In the genomic region with DNA sequence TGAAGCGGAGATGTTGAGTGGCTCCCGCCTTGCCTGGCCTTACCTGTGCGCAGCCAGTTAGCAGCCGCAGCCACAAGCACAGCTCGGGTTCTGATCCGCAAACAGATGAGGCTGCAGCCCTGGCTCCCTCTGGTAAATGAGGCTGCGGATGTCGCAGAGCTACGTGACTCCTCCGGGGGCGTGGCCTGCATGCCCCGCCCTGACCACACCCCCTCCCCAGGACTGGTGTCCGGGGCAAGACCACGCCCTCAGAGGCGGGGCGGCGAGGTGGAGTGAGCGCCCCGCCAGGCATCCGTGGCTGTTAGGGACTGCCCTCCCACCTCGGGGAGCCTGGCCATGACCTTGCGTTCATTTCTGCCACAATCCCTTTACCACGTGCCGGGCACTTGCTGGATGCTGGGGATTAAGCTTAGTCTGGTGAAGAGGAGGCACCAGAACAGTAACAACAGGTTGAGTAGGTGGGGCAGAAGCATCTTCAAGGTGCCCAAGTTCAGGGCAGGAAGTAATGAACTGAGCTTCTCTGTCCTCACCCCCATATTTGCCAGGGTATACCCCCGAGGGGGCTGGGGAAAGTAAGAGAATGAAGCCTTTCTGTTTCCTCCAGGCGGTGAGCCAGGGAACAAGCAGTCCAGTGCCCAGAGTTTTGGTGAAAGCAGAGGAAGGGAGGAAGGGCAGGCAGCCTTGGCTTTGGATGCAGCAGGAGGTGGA, we compare ENCODE assay signal across 1 cellular context.
TF ChIP-seq lines count a peak whose summit lies in the region.

Gene ALDOC, minus strand, starts transcription at position 138 of the 708 bp plus-strand sequence. CDS start 1,363 bp downstream, outside the sequence.

TF ChIP-seq in K562, 482 proteins besides CTCF, POLR2A, EP300 and RAD21 (continued from another document and continues in another):
- TF ChIP-seq, protein P1, sequence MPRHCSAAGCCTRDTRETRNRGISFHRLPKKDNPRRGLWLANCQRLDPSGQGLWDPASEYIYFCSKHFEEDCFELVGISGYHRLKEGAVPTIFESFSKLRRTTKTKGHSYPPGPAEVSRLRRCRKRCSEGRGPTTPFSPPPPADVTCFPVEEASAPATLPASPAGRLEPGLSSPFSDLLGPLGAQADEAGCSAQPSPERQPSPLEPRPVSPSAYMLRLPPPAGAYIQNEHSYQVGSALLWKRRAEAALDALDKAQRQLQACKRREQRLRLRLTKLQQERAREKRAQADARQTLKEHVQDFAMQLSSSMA (CRISPR knock-in tag; IDR thresholded peaks at IDR 0.05), result no peak
- no peak for TF ChIP-seq ZNF778 (CRISPR knock-in tag; IDR thresholded peaks at IDR 0.05)
- 0 out of 2 replicates have a peak, but pooled peaks have one; percentile 12 for TF ChIP-seq GATAD2A (IDR thresholded peaks at IDR 0.05)
- TF ChIP-seq JUND (IDR thresholded peaks at IDR 0.05; ENCODE audit: borderline replicate concordance, low read depth, low read length), result peak; percentile 62; the same call in 1 of the 2 replicates
- peak; percentile 65; the same call in 1 of the 3 replicates for TF ChIP-seq JUND (tag; IDR thresholded peaks at IDR 0.05; ENCODE audit: borderline replicate concordance, low read depth, low read length)
- TF ChIP-seq, protein P2, sequence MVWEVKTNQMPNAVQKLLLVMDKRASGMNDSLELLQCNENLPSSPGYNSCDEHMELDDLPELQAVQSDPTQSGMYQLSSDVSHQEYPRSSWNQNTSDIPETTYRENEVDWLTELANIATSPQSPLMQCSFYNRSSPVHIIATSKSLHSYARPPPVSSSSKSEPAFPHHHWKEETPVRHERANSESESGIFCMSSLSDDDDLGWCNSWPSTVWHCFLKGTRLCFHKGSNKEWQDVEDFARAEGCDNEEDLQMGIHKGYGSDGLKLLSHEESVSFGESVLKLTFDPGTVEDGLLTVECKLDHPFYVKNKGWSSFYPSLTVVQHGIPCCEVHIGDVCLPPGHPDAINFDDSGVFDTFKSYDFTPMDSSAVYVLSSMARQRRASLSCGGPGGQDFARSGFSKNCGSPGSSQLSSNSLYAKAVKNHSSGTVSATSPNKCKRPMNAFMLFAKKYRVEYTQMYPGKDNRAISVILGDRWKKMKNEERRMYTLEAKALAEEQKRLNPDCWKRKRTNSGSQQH (CRISPR knock-in tag; IDR thresholded peaks at IDR 0.05), result peak; percentile 72
- TF ChIP-seq, protein P3, sequence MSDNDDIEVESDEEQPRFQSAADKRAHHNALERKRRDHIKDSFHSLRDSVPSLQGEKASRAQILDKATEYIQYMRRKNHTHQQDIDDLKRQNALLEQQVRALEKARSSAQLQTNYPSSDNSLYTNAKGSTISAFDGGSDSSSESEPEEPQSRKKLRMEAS (CRISPR knock-in tag; IDR thresholded peaks at IDR 0.05), result peak; percentile 94
- TF ChIP-seq, protein P4, sequence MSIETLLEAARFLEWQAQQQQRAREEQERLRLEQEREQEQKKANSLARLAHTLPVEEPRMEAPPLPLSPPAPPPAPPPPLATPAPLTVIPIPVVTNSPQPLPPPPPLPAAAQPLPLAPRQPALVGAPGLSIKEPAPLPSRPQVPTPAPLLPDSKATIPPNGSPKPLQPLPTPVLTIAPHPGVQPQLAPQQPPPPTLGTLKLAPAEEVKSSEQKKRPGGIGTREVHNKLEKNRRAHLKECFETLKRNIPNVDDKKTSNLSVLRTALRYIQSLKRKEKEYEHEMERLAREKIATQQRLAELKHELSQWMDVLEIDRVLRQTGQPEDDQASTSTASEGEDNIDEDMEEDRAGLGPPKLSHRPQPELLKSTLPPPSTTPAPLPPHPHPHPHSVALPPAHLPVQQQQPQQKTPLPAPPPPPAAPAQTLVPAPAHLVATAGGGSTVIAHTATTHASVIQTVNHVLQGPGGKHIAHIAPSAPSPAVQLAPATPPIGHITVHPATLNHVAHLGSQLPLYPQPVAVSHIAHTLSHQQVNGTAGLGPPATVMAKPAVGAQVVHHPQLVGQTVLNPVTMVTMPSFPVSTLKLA (conservative IDR thresholded peaks at IDR 0.05), result peak; percentile 96 to 97
- TF ChIP-seq HNRNPLL (IDR thresholded peaks at IDR 0.05; ENCODE audit: low read depth, low read length, poor library complexity, severe bottlenecking), result peak; percentile 57
- TF ChIP-seq NFRKB (IDR thresholded peaks at IDR 0.05; ENCODE audit: low read depth), result peak; percentile 75; the same call in 1 of the 2 replicates
- peak; percentile 82 for TF ChIP-seq CCNT2 (IDR thresholded peaks at IDR 0.05; ENCODE audit: borderline replicate concordance, extremely low read depth, insufficient read length, low read depth, low read length)
- TF ChIP-seq MECOM (CRISPR knock-in tag; IDR thresholded peaks at IDR 0.05), result 0 out of 2 replicates have a peak, but pooled peaks have one; percentile 45
- TF ChIP-seq RBM17 (IDR thresholded peaks at IDR 0.05; ENCODE audit: borderline replicate concordance, low read depth, low read length), result no peak
- TF ChIP-seq NRF1 (conservative IDR thresholded peaks at IDR 0.05 in 1 of 2, IDR thresholded peaks at IDR 0.05 in 1 of 2), result peak; percentile 79 to 84
- TF ChIP-seq, protein P5, sequence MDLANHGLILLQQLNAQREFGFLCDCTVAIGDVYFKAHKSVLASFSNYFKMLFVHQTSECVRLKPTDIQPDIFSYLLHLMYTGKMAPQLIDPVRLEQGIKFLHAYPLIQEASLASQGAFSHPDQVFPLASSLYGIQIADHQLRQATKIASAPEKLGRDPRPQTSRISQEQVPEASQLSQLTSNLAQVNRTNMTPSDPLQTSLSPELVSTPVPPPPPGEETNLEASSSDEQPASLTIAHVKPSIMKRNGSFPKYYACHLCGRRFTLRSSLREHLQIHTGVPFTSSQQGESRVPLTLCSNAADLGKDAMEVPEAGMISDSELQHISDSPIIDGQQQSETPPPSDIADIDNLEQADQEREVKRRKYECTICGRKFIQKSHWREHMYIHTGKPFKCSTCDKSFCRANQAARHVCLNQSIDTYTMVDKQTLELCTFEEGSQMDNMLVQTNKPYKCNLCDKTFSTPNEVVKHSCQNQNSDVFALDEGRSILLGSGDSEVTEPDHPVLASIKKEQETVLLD (IDR thresholded peaks at IDR 0.05), result 0 out of 2 replicates have a peak, but pooled peaks have one; percentile 37
- TF ChIP-seq ZNF445 (CRISPR knock-in tag; IDR thresholded peaks at IDR 0.05; ENCODE audit: low read depth), result 0 out of 2 replicates have a peak, but pooled peaks have one; percentile 36
- peak; percentile 33 for TF ChIP-seq E2F8 (IDR thresholded peaks at IDR 0.05; ENCODE audit: low read depth, partially characterized antibody)
- TF ChIP-seq CTBP1 (IDR thresholded peaks at IDR 0.05; ENCODE audit: borderline replicate concordance), result peak; percentile 85
- 0 out of 2 replicates have a peak, but pooled peaks have one; percentile 10 for TF ChIP-seq E2F3 (CRISPR knock-in tag; IDR thresholded peaks at IDR 0.05)
- 0 out of 2 replicates have a peak, but pooled peaks have one; percentile 48 for TF ChIP-seq SMAD4 (CRISPR knock-in tag; conservative IDR thresholded peaks at IDR 0.05)
- peak; percentile 78 for TF ChIP-seq RAD51 (IDR thresholded peaks at IDR 0.05; ENCODE audit: borderline replicate concordance, low read depth)
- no peak for TF ChIP-seq CHD2 (IDR thresholded peaks at IDR 0.05; ENCODE audit: low read depth, low read length)
- TF ChIP-seq KDM5B (IDR thresholded peaks at IDR 0.05; ENCODE audit: insufficient replicate concordance, low read depth, low read length), result peak; percentile 90
- TF ChIP-seq TAF7 (tag; IDR thresholded peaks at IDR 0.05), result peak; percentile 81
- TF ChIP-seq, protein P6, sequence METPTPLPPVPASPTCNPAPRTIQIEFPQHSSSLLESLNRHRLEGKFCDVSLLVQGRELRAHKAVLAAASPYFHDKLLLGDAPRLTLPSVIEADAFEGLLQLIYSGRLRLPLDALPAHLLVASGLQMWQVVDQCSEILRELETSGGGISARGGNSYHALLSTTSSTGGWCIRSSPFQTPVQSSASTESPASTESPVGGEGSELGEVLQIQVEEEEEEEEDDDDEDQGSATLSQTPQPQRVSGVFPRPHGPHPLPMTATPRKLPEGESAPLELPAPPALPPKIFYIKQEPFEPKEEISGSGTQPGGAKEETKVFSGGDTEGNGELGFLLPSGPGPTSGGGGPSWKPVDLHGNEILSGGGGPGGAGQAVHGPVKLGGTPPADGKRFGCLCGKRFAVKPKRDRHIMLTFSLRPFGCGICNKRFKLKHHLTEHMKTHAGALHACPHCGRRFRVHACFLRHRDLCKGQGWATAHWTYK (CRISPR knock-in tag; IDR thresholded peaks at IDR 0.05), result peak; percentile 23; the same call in 1 of the 2 replicates
- peak; percentile 90 for TF ChIP-seq TAF1 (IDR thresholded peaks at IDR 0.05; ENCODE audit: control insufficient read depth, extremely low read depth, insufficient read depth, low read length, severe bottlenecking)
- TF ChIP-seq IFI16 (CRISPR knock-in tag; IDR thresholded peaks at IDR 0.05), result 0 out of 2 replicates have a peak, but pooled peaks have one; percentile 35
- no peak for TF ChIP-seq FOXP1 (CRISPR knock-in tag; IDR thresholded peaks at IDR 0.05)
- no peak for TF ChIP-seq HDAC6 (IDR thresholded peaks at IDR 0.05; ENCODE audit: low read depth, low read length)
- TF ChIP-seq RREB1 (CRISPR knock-in tag; IDR thresholded peaks at IDR 0.05), result peak; percentile 62; the same call in 1 of the 2 replicates
- TF ChIP-seq, protein P7, sequence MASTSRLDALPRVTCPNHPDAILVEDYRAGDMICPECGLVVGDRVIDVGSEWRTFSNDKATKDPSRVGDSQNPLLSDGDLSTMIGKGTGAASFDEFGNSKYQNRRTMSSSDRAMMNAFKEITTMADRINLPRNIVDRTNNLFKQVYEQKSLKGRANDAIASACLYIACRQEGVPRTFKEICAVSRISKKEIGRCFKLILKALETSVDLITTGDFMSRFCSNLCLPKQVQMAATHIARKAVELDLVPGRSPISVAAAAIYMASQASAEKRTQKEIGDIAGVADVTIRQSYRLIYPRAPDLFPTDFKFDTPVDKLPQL (IDR thresholded peaks at IDR 0.05; ENCODE audit: extremely low read depth, insufficient read length), result peak; percentile 29
- TF ChIP-seq ARHGAP35 (IDR thresholded peaks at IDR 0.05; ENCODE audit: partially characterized antibody), result peak; percentile 38
- TF ChIP-seq PHTF2 (CRISPR knock-in tag; IDR thresholded peaks at IDR 0.05), result no peak
- peak; percentile 85; the same call in 1 of the 2 replicates for TF ChIP-seq SREBF1 (IDR thresholded peaks at IDR 0.05; ENCODE audit: borderline replicate concordance, low read depth, low read length)
- peak; percentile 51; the same call in 1 of the 2 replicates for TF ChIP-seq PML (IDR thresholded peaks at IDR 0.05; ENCODE audit: low read length)
- TF ChIP-seq FOXK2 (conservative IDR thresholded peaks at IDR 0.05 in 1 of 2, IDR thresholded peaks at IDR 0.05 in 1 of 2; ENCODE audit: low read depth in 2 of 2), result peak; percentile 31; a peak in 2 of 4 replicates
- peak; percentile 94 for TF ChIP-seq L3MBTL2 (IDR thresholded peaks at IDR 0.05)
- TF ChIP-seq NR2C2 (CRISPR knock-in tag; IDR thresholded peaks at IDR 0.05), result no peak
- TF ChIP-seq NR2C2 (tag; IDR thresholded peaks at IDR 0.05), result peak; percentile 79
- TF ChIP-seq LEF1 (IDR thresholded peaks at IDR 0.05), result peak; percentile 38; the same call in 1 of the 2 replicates
- no peak for TF ChIP-seq NR2C1 (IDR thresholded peaks at IDR 0.05)
- peak; percentile 76 for TF ChIP-seq NR2C1 (tag; IDR thresholded peaks at IDR 0.05)
- peak; percentile 94 for TF ChIP-seq POLR2AphosphoS2 (IDR thresholded peaks at IDR 0.05; ENCODE audit: low read length)
- no peak for TF ChIP-seq HDAC8 (tag; IDR thresholded peaks at IDR 0.05)
- peak; percentile 6; the same call in 1 of the 2 replicates for TF ChIP-seq MTA2 (IDR thresholded peaks at IDR 0.05; ENCODE audit: low read depth)
